8 cellular contexts compared by ENCODE assay signal in the genomic region with DNA sequence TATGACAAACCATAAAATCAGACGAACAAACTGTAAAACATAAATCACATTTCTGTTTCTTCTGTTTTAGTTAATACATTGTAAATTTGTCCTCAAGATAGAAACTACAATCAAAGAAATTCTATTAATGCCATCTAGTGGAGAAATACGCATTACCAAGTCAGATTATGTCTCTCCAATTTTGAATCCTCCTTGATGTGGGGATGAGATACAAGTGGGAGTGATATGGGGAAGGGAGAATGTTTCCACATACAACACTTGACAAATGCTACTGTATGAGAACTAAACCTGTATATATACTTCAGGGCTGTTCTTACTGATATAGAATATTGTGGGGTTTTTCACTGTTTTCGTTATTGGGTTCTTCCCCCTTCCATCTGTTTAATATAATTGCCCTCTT. TPM values are rescaled to one million over a fixed set of nuclear protein-coding genes. Genes with fewer than 3 reads are reported as not detected.
DNase-seq lines count a peak whose midpoint lies in the region; ATAC-seq and TF ChIP-seq lines count a peak whose summit lies in the region.

No MANE protein-coding gene starts in this region.

- TF ChIP-seq CTCF in natural killer cell (IDR thresholded peaks at IDR 0.05): no peak

- H3K4me1 Mint-ChIP-seq in natural killer cell: peaks cover 5 to 6% of the 10 kb centered on the region in 2 donors

- peaks cover 9 to 51% of the 10 kb centered on the region in 2 donors for H3K27me3 Mint-ChIP-seq in natural killer cell (ENCODE audit: low read depth in 2 of 2)

- ATAC-seq in natural killer cell: no peak
- ATAC-seq in GM18873 (IDR thresholded peaks at IDR 0.05; ENCODE audit: low FRiP score, unreplicated experiment): no peak
- no peak for ATAC-seq in HG03520 (IDR thresholded peaks at IDR 0.05; ENCODE audit: unreplicated experiment)

- no peaks in the 10 kb centered on the region for H3K9me3 Mint-ChIP-seq in natural killer cell

- H3K36me3 Mint-ChIP-seq in natural killer cell: no peaks in the 10 kb centered on the region

- DNase-seq in EH (ENCODE audit: low read depth) (peak; percentile 13), M059J (ENCODE audit: low read depth) (peak; percentile 22), amniotic epithelial cell (ENCODE audit: low read depth) (peak; percentile 45), lung microvascular endothelial cell (ENCODE audit: low read depth in 2 of 2) (peak; percentile 10 to 15), natural killer cell (no peak)
- DNase-seq in activated CD4-positive, alpha-beta T cell treated with anti-CD3 and anti-CD28 coated beads, Interleukin-2, amount 50 U/mL, for 4 hours: no peak

- intact Hi-C loops in natural killer cell (cut with micrococcal nuclease): no loop called here

- H3K4me3 Mint-ChIP-seq in natural killer cell: no peak overlapping the region

- H3K27ac Mint-ChIP-seq in natural killer cell: no peak overlapping the region

RNA-seq across cellular contexts. Expression of a gene that starts 2.6 kb away (rescaled TPM):
- 0.10 TPM in 1 of 2 replicates, not detected in the other for total RNA-seq in M059J (2014; rRNA removed; shearing (Covaris generic))
- total RNA-seq in lung microvascular endothelial cell (0.20 and 0.22 TPM in 2 replicates), natural killer cell (under 1 TPM in 1 of 3 donors, not detected in 2; 0.86 TPM)

Comparison
In these comparisons a context has a peak if more than half of its experiments do, and no peak if none do; other contexts are left out.
1. DNase-seq: peak in EH (single experiment), M059J (single experiment), amniotic epithelial cell (single experiment) and lung microvascular endothelial cell (2 of 2); none in natural killer cell (single experiment) and activated CD4-positive, alpha-beta T cell treated with anti-CD3 and anti-CD28 coated beads, Interleukin-2, amount 50 U/mL, for 4 hours (0 of 2).